ENCODE assay signal across 11 cellular contexts in genomic region chr10:89241491-89242339, GRCh38. TPM values are rescaled to one million over a fixed set of nuclear protein-coding genes. Genes with fewer than 3 reads are reported as not detected.
DNase-seq lines count a peak whose midpoint lies in the region; ATAC-seq and TF ChIP-seq lines count a peak whose summit lies in the region.
"Had no signal": no experiment of that assay in that cellular context is flagged by ENCODE, and none has a peak within 500 bp of the region (broad histone marks: within the 10 kb centered on the region; RNA-seq: fewer than 3 reads in every experiment).

No MANE protein-coding gene starts in this region.

- CTCF ChIA-PET in mammary epithelial cell (lab: Charles Lee; ENCODE audit: low non-redundant PET), result interaction anchor here (0.8 kb wide), 1 partner anchor 223 kb away, joined by 9 read pairs; no protein-coding TSS in a partner anchor

- intact Hi-C loops in mammary epithelial cell (cut with micrococcal nuclease), result no loop called here

- dilution Hi-C loops in mammary epithelial cell (cut with HindIII; ENCODE audit: low sequenced_read_pairs), result no loop called here

- BruUV-seq in mammary epithelial cell (replicated peaks; lab: Mats Ljungman, UMichigan), result no TSS peak

- TF ChIP-seq CTCF in mammary epithelial cell (conservative IDR thresholded peaks at IDR 0.05 in 1 of 2, IDR thresholded peaks at IDR 0.05 in 1 of 2; ENCODE audit: extremely low read depth in 1 of 2, insufficient read depth in 1 of 2, low read depth in 1 of 2, low read length in 2 of 2) (no peak), liver (IDR thresholded peaks at IDR 0.05; ENCODE audit: low read depth, low read length, missing input control) (no peak)

- H3K27me3 ChIP-seq in BLaER1 treated with 17β-estradiol and CSF1 and Interleukin-3, amounts not matched to agents 10 nM and 100 nM, result no peaks in the 10 kb centered on the region
- H3K27me3 ChIP-seq in mammary epithelial cell (ENCODE audit: insufficient read depth, low read length) (no peaks in the 10 kb centered on the region), liver (ENCODE audit: control insufficient read depth in 4 of 4, insufficient read depth in 4 of 4, low read length in 3 of 4) (no peaks in the 10 kb centered on the region)

- ATAC-seq in HG02870 (IDR thresholded peaks at IDR 0.05; ENCODE audit: unreplicated experiment) (peak; percentile 39), GM18505 (IDR thresholded peaks at IDR 0.05; ENCODE audit: unreplicated experiment) (no peak), GM21515 (IDR thresholded peaks at IDR 0.05; ENCODE audit: unreplicated experiment) (no peak)
- ATAC-seq: activated CD4-positive, alpha-beta T cell treated with anti-CD3 and anti-CD28 coated beads for 36 hours; K562 had no signal

- peak overlapping the region; percentile 76 to 89 (median 85) for H3K4me2 ChIP-seq in BLaER1 treated with 17β-estradiol and CSF1 and Interleukin-3, amounts not matched to agents 10 nM and 100 nM
- H3K4me2 ChIP-seq in mammary epithelial cell (ENCODE audit: insufficient read depth, low read depth, low read length), result peak overlapping the region; percentile 76

- in situ Hi-C loops in mammary epithelial cell (cut with MboI; ENCODE audit: low sequenced_read_pairs in 2 of 2), result no loop called here

- peaks cover 49 to 100% (median 69%) of the 10 kb centered on the region in 10 experiments for H3K4me1 ChIP-seq in BLaER1 treated with 17β-estradiol and CSF1 and Interleukin-3, amounts not matched to agents 10 nM and 100 nM
- H3K4me1 ChIP-seq in mammary epithelial cell (ENCODE audit: insufficient read depth, low read length) (peaks cover 23% of the 10 kb centered on the region), liver (ENCODE audit: control insufficient read depth in 4 of 4, insufficient read depth in 4 of 4, low read length in 3 of 4) (peaks cover 2 to 28% (median 21%) of the 10 kb centered on the region in 4 donors)

- TF ChIP-seq POLR2A in GM18505 (IDR thresholded peaks at IDR 0.05; ENCODE audit: borderline replicate concordance, extremely low read depth, insufficient read depth, insufficient read length), result no peak

- peak; percentile 43 for DNase-seq in mammary epithelial cell
- no peak for DNase-seq in NCI-H146 treated with DMSO at 0.1 percent for 48 hours (lab: John Stamatoyannopoulos, UW; ENCODE audit: unreplicated experiment)
- no peak for DNase-seq in KG1 (lab: John Stamatoyannopoulos, UW)
- DNase-seq: activated CD4-positive, alpha-beta T cell treated with anti-CD3 and anti-CD28 coated beads for 36 hours had no signal

- no peaks in the 10 kb centered on the region for H4K20me1 ChIP-seq in BLaER1 treated with 17β-estradiol and CSF1 and Interleukin-3, amounts not matched to agents 10 nM and 100 nM
- H4K20me1 ChIP-seq in mammary epithelial cell (ENCODE audit: insufficient read depth, low read length), result no peaks in the 10 kb centered on the region

- no peak for TF ChIP-seq RAD21 in liver (IDR thresholded peaks at IDR 0.05)

- H3K4me3 ChIP-seq in BLaER1 treated with 17β-estradiol and CSF1 and Interleukin-3, amounts not matched to agents 10 nM and 100 nM, result peak overlapping the region in 6 of 10 experiments; percentile 5 to 35 (median 22); a peak in 9 of 20 replicates
- H3K4me3 ChIP-seq in mammary epithelial cell (replicated peaks in 1 of 3; ENCODE audit: insufficient read depth in 1 of 3, low read depth in 2 of 3, low read length in 3 of 3) (peak overlapping the region in 1 of 3 experiments; percentile 8), liver (ENCODE audit: low read depth in 1 of 3, low read length in 3 of 3) (no peak overlapping the region)
- H3K4me3 ChIP-seq: K562 had no signal

- H3K79me2 ChIP-seq in mammary epithelial cell (ENCODE audit: insufficient read depth, low read length), result peaks cover 3% of the 10 kb centered on the region

- H3K27ac ChIP-seq in BLaER1 treated with 17β-estradiol and CSF1 and Interleukin-3, amounts not matched to agents 10 nM and 100 nM, result peak overlapping the region; percentile 10 to 95 (median 83); a peak in 20 of 22 replicates
- H3K27ac ChIP-seq in mammary epithelial cell (ENCODE audit: insufficient read depth, low read depth, low read length), result peak overlapping the region; percentile 42
- peak overlapping the region in 1 of 2 donors; percentile 62 for H3K27ac ChIP-seq in liver (ENCODE audit: low read depth in 1 of 2, low read length in 2 of 2)
- H3K27ac ChIP-seq: C4-2B had no signal

- H2AFZ ChIP-seq in mammary epithelial cell (ENCODE audit: low read depth, low read length), result peak overlapping the region; percentile 46

- WGBS in mammary epithelial cell (ENCODE audit: low coverage, missing lambda C conversion rate), result 5% methylated on average over 3 of the region's 3 CpGs
- WGBS in liver, result 47% methylated on average over 3 of the region's 3 CpGs

- H3K36me3 ChIP-seq in BLaER1 treated with 17β-estradiol and CSF1 and Interleukin-3, amounts not matched to agents 10 nM and 100 nM, result peaks cover 10 to 80% (median 25%) of the 10 kb centered on the region in 11 experiments; a peak in 21 of 22 replicates
- H3K36me3 ChIP-seq in mammary epithelial cell (ENCODE audit: insufficient read depth, low read length) (peaks cover 11% of the 10 kb centered on the region), liver (ENCODE audit: control insufficient read depth in 4 of 4, insufficient read depth in 3 of 4, low read depth in 1 of 4, low read length in 3 of 4) (peaks cover 0 to 14% (median 8%) of the 10 kb centered on the region in 4 donors)

- H3K9ac ChIP-seq in BLaER1 treated with 17β-estradiol and CSF1 and Interleukin-3, amounts not matched to agents 10 nM and 100 nM, result peak overlapping the region in 9 of 11 experiments; percentile 50 to 83 (median 65); a peak in 13 of 22 replicates
- no peak overlapping the region for H3K9ac ChIP-seq in mammary epithelial cell (ENCODE audit: insufficient read depth, low read length)
- no peak overlapping the region for H3K9ac ChIP-seq in liver (ENCODE audit: low read depth in 1 of 2, low read length in 2 of 2)

- H3K9me3 ChIP-seq in BLaER1 treated with 17β-estradiol and CSF1 and Interleukin-3, amounts not matched to agents 10 nM and 100 nM (replicated peaks in 1 of 11), result peaks cover 0 to 12% (median 0%) of the 10 kb centered on the region in 11 experiments; a peak in 1 of 22 replicates
- H3K9me3 ChIP-seq in mammary epithelial cell (replicated peaks; ENCODE audit: insufficient read depth, low read length) (no peaks in the 10 kb centered on the region), liver (ENCODE audit: control insufficient read depth in 4 of 4, low read length in 3 of 4) (no peaks in the 10 kb centered on the region)

TF ChIP-seq in liver, 16 proteins besides CTCF, POLR2A, EP300 and RAD21 (continues in another document):
- TF ChIP-seq EGR1 (IDR thresholded peaks at IDR 0.05; ENCODE audit: low read depth in 2 of 2) (no peak), YY1 (IDR thresholded peaks at IDR 0.05) (no peak), TAF1 (conservative IDR thresholded peaks at IDR 0.05) (no peak), FOXA2 (IDR thresholded peaks at IDR 0.05) (no peak), ATF3 (IDR thresholded peaks at IDR 0.05) (no peak), HNF4A (conservative IDR thresholded peaks at IDR 0.05) (peak; percentile 78 to 81), JUND (IDR thresholded peaks at IDR 0.05) (peak; percentile 13 to 14)
- TF ChIP-seq, protein P1, sequence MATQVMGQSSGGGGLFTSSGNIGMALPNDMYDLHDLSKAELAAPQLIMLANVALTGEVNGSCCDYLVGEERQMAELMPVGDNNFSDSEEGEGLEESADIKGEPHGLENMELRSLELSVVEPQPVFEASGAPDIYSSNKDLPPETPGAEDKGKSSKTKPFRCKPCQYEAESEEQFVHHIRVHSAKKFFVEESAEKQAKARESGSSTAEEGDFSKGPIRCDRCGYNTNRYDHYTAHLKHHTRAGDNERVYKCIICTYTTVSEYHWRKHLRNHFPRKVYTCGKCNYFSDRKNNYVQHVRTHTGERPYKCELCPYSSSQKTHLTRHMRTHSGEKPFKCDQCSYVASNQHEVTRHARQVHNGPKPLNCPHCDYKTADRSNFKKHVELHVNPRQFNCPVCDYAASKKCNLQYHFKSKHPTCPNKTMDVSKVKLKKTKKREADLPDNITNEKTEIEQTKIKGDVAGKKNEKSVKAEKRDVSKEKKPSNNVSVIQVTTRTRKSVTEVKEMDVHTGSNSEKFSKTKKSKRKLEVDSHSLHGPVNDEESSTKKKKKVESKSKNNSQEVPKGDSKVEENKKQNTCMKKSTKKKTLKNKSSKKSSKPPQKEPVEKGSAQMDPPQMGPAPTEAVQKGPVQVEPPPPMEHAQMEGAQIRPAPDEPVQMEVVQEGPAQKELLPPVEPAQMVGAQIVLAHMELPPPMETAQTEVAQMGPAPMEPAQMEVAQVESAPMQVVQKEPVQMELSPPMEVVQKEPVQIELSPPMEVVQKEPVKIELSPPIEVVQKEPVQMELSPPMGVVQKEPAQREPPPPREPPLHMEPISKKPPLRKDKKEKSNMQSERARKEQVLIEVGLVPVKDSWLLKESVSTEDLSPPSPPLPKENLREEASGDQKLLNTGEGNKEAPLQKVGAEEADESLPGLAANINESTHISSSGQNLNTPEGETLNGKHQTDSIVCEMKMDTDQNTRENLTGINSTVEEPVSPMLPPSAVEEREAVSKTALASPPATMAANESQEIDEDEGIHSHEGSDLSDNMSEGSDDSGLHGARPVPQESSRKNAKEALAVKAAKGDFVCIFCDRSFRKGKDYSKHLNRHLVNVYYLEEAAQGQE (IDR thresholded peaks at IDR 0.05), result no peak
- TF ChIP-seq, protein P2, sequence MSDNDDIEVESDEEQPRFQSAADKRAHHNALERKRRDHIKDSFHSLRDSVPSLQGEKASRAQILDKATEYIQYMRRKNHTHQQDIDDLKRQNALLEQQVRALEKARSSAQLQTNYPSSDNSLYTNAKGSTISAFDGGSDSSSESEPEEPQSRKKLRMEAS (IDR thresholded peaks at IDR 0.05), result peak; percentile 73

RNA-seq across cellular contexts. Expression of gene LIPA, which starts 9.9 kb away (rescaled TPM):
- 10 to 100 TPM; 58.5 to 62.2 TPM for total RNA-seq in mammary epithelial cell
- polyA plus RNA-seq in mammary epithelial cell, result 50.9 TPM
- polyA minus RNA-seq in mammary epithelial cell, result 69.8 TPM
- 100 to 1,000 TPM in 1 of 2 donors, 10 to 100 TPM in 1; 65.4 to 176 TPM for total RNA-seq in liver
- 10 to 100 TPM; 35.3 to 86.4 TPM for polyA plus RNA-seq in liver

RNA-seq across cellular contexts. Expression of gene CH25H, which starts 34.6 kb away (rescaled TPM):
- total RNA-seq in mammary epithelial cell (under 1 TPM in 1 of 2 donors, not detected in 1; 0.17 TPM), liver (under 1 TPM in 1 of 2 donors, not detected in 1; 0.08 TPM)
- polyA plus RNA-seq in mammary epithelial cell (not detected), liver (under 1 TPM; 0.25 to 0.33 TPM)
- not detected for polyA minus RNA-seq in mammary epithelial cell
- total RNA-seq: activated CD4-positive, alpha-beta T cell treated with anti-CD3 and anti-CD28 coated beads for 36 hours; K562 had no signal
- polyA plus RNA-seq: K562 had no signal

Comparison
In these comparisons a context has a peak if more than half of its experiments do, and no peak if none do; other contexts are left out.
1. H3K4me3 ChIP-seq: peak in BLaER1 treated with 17β-estradiol and CSF1 and Interleukin-3, amounts not matched to agents 10 nM and 100 nM (6 of 10); none in liver (0 of 3).
2. H3K9ac ChIP-seq: peak in BLaER1 treated with 17β-estradiol and CSF1 and Interleukin-3, amounts not matched to agents 10 nM and 100 nM (9 of 11); none in mammary epithelial cell (single experiment) and liver (0 of 2).